ENCODE assay signal across 8 cellular contexts in the genomic region with DNA sequence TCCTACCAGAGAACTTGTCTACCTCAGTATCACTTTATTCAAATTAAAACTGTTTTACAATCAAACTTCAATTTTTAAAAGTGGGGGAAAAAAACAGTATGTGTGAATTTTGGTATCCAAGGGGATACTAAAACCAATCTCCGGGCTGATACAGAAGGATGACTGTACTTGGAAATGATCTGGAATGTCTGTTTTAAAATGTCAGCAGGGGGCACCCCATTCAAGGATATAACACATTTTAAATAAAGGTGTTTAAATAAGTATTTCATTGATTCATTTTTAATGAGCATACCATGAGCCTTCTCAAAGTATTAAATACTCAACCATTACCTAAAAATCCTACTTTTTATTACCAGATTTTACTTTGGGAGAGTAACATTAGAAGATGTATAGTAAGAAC.
DNase-seq lines count a peak whose midpoint lies in the region; ATAC-seq lines count a peak whose summit lies in the region.

No MANE protein-coding gene starts in this region.

- H4K8ac ChIP-seq in mesenchymal stem cell (ENCODE audit: low read length) = no peak overlapping the region

- no peak overlapping the region for H3K18ac ChIP-seq in mesenchymal stem cell (ENCODE audit: low read depth in 1 of 2, low read length in 2 of 2)

- no peaks in the 10 kb centered on the region for H3K79me1 ChIP-seq in mesenchymal stem cell (replicated peaks; ENCODE audit: low read length, poor library complexity, severe bottlenecking)

- DNase-seq in activated naive CD4-positive, alpha-beta T cell treated with anti-CD3 and anti-CD28 coated beads for 36 hours = peak; percentile 23
- DNase-seq in activated naive CD4-positive, alpha-beta T cell treated with anti-CD3 and anti-CD28 coated beads, Interleukin-2, amount 50 U/mL, for 72 hours (ENCODE audit: low spot score in 2 of 2) = no peak
- DNase-seq in NCI-H1694 (lab: John Stamatoyannopoulos, UW) = peak; percentile 11
- peak; percentile 33 for DNase-seq in cerebellum (ENCODE audit: low spot score)
- peak; percentile 57 for DNase-seq in mesenchymal stem cell
- DNase-seq in sciatic nerve (ENCODE audit: low spot score) = no peak
- no peak for DNase-seq in amniotic stem cell (lab: John Stamatoyannopoulos, UW)

- no peaks in the 10 kb centered on the region for H3K4me1 Mint-ChIP-seq in activated naive CD4-positive, alpha-beta T cell treated with anti-CD3 and anti-CD28 coated beads for 36 hours (ENCODE audit: low read depth)

- no peak overlapping the region for H3K4ac ChIP-seq in mesenchymal stem cell (ENCODE audit: low read depth in 1 of 2, low read length in 2 of 2)

- H2BK5ac ChIP-seq in mesenchymal stem cell (ENCODE audit: low read depth, low read length, poor library complexity, severe bottlenecking) = no peak overlapping the region

- peaks cover 16% of the 10 kb centered on the region for H3K36me3 Mint-ChIP-seq in activated naive CD4-positive, alpha-beta T cell treated with anti-CD3 and anti-CD28 coated beads for 36 hours (ENCODE audit: low read depth)
- H3K36me3 Mint-ChIP-seq in activated naive CD4-positive, alpha-beta T cell treated with anti-CD3 and anti-CD28 coated beads, Interleukin-2, amount 50 U/mL, for 72 hours = peaks cover 14 to 16% of the 10 kb centered on the region in 2 donors

- H3K4me3 Mint-ChIP-seq in activated naive CD4-positive, alpha-beta T cell treated with anti-CD3 and anti-CD28 coated beads for 36 hours = no peak overlapping the region

- peak overlapping the region; percentile 80 for H3K9ac ChIP-seq in mesenchymal stem cell (ENCODE audit: low read length)

- no peaks in the 10 kb centered on the region for H3K9me3 ChIP-seq in mesenchymal stem cell (ENCODE audit: control insufficient read depth, low read length)

- no peak for ATAC-seq in activated naive CD4-positive, alpha-beta T cell treated with anti-CD3 and anti-CD28 coated beads, Interleukin-2, amount 50 U/mL, for 72 hours
- ATAC-seq in HG03571 (IDR thresholded peaks at IDR 0.05; ENCODE audit: unreplicated experiment) (no peak), sciatic nerve (no peak)

- no peak overlapping the region for H2AFZ ChIP-seq in mesenchymal stem cell (ENCODE audit: low read depth, low read length)

- peaks cover 9% of the 10 kb centered on the region for H3K9me3 Mint-ChIP-seq in activated naive CD4-positive, alpha-beta T cell treated with anti-CD3 and anti-CD28 coated beads for 36 hours
- peaks cover 4 to 5% of the 10 kb centered on the region in 2 donors for H3K9me3 Mint-ChIP-seq in activated naive CD4-positive, alpha-beta T cell treated with anti-CD3 and anti-CD28 coated beads, Interleukin-2, amount 50 U/mL, for 72 hours

- H3K27me3 ChIP-seq in mesenchymal stem cell (ENCODE audit: control insufficient read depth in 1 of 2, insufficient read depth in 1 of 2, low read length in 2 of 2) = no peaks in the 10 kb centered on the region

- CTCF ChIA-PET in activated naive CD4-positive, alpha-beta T cell treated with anti-CD3 and anti-CD28 coated beads for 36 hours (lab: Charles Lee) = interaction anchor here (0.7 to 2.3 kb wide), 4 partner anchors 206 to 1658 kb away, joined by 3 to 12 read pairs (median 4); no protein-coding TSS in a partner anchor

- H3K4me2 ChIP-seq in mesenchymal stem cell (ENCODE audit: low read length, poor library complexity, severe bottlenecking) = no peak overlapping the region

- no peak overlapping the region for H3K14ac ChIP-seq in mesenchymal stem cell (ENCODE audit: low read length in 2 of 2)

- no peak overlapping the region for H3K27ac Mint-ChIP-seq in activated naive CD4-positive, alpha-beta T cell treated with anti-CD3 and anti-CD28 coated beads for 36 hours
- no peak overlapping the region for H3K27ac Mint-ChIP-seq in activated naive CD4-positive, alpha-beta T cell treated with anti-CD3 and anti-CD28 coated beads, Interleukin-2, amount 50 U/mL, for 72 hours

- no peak overlapping the region for H3K4me3 ChIP-seq in mesenchymal stem cell (ENCODE audit: insufficient read depth in 1 of 2, low read depth in 1 of 2, low read length in 2 of 2)

- intact Hi-C loops in activated naive CD4-positive, alpha-beta T cell treated with anti-CD3 and anti-CD28 coated beads for 36 hours (cut with micrococcal nuclease) = loop anchor here (1.0 to 10.0 kb wide), 4 partner anchors 205 to 551 kb away; no protein-coding TSS in a partner anchor
- intact Hi-C loops in sciatic nerve (cut with DNase I) = loop anchor here (10.0 kb wide), 1 partner anchor 301 kb away; no protein-coding TSS in a partner anchor

- H3K36me3 ChIP-seq in mesenchymal stem cell (ENCODE audit: control insufficient read depth in 1 of 2, insufficient read depth in 2 of 2, low read depth in 1 of 2, low read length in 2 of 2) = peaks cover 0 to 12% of the 10 kb centered on the region in 2 experiments

- 83% methylated on average over 1 of the region's 1 CpG for WGBS in mesenchymal stem cell

- no peak overlapping the region for H2BK12ac ChIP-seq in mesenchymal stem cell (ENCODE audit: low read length in 2 of 2)

- no peak overlapping the region for H3K27ac ChIP-seq in mesenchymal stem cell (ENCODE audit: low read length, poor library complexity, severe bottlenecking)

- H2BK120ac ChIP-seq in mesenchymal stem cell (ENCODE audit: low read depth, low read length) = no peak overlapping the region

- H3K23ac ChIP-seq in mesenchymal stem cell (ENCODE audit: low read length in 2 of 2) = no peak overlapping the region

- no peak overlapping the region for H2AK5ac ChIP-seq in mesenchymal stem cell (ENCODE audit: low read length, severe bottlenecking)

- no peaks in the 10 kb centered on the region for H3K4me1 ChIP-seq in mesenchymal stem cell (ENCODE audit: control insufficient read depth, insufficient read depth, low read depth, low read length)

- no peak overlapping the region for H4K91ac ChIP-seq in mesenchymal stem cell (ENCODE audit: low read length)

- H3K27me3 Mint-ChIP-seq in activated naive CD4-positive, alpha-beta T cell treated with anti-CD3 and anti-CD28 coated beads for 36 hours (ENCODE audit: low read depth) = no peaks in the 10 kb centered on the region

- no peak overlapping the region for H2BK15ac ChIP-seq in mesenchymal stem cell (ENCODE audit: low read depth, poor library complexity, severe bottlenecking)

Comparison
In these comparisons a context has a peak if more than half of its experiments do, and no peak if none do; other contexts are left out.
1. DNase-seq: peak in activated naive CD4-positive, alpha-beta T cell treated with anti-CD3 and anti-CD28 coated beads for 36 hours (single experiment), NCI-H1694 (single experiment), cerebellum (single experiment) and mesenchymal stem cell (single experiment); none in activated naive CD4-positive, alpha-beta T cell treated with anti-CD3 and anti-CD28 coated beads, Interleukin-2, amount 50 U/mL, for 72 hours (0 of 2), sciatic nerve (single experiment) and amniotic stem cell (single experiment).